Comparison of ENCODE assay signal across 21 cellular contexts in genomic region chr16:49277766-49278566, GRCh38. TPM values are rescaled to one million over a fixed set of nuclear protein-coding genes. Genes with fewer than 3 reads are reported as not detected.
DNase-seq lines count a peak whose midpoint lies in the region; ATAC-seq and TF ChIP-seq lines count a peak whose summit lies in the region.
"Had no signal": no experiment of that assay in that cellular context is flagged by ENCODE, and none has a peak within 500 bp of the region (broad histone marks: within the 10 kb centered on the region; RNA-seq: fewer than 3 reads in every experiment).

No MANE protein-coding gene starts in this region.

- CTCF ChIA-PET in WTC11 (lab: Charles Lee): interaction anchor here (3.3 kb wide), 1 partner anchor 72 kb away, joined by 22 read pairs; no protein-coding TSS in a partner anchor

- H3K27ac Mint-ChIP-seq in WTC11 (no peak overlapping the region), glutamatergic neuron (ENCODE audit: unreplicated experiment) (no peak overlapping the region)

- TF ChIP-seq CTCF in WTC11 (IDR thresholded peaks at IDR 0.05): no peak
- TF ChIP-seq CTCF in glutamatergic neuron (IDR thresholded peaks at IDR 0.05; ENCODE audit: partially characterized antibody, unreplicated experiment): no peak
- no peak for TF ChIP-seq CTCF in neural cell (IDR thresholded peaks at IDR 0.05; ENCODE audit: poor library complexity, severe bottlenecking)

- H3K27me3 Mint-ChIP-seq in WTC11 (ENCODE audit: low read depth): peaks cover 93% of the 10 kb centered on the region
- peaks cover 43% of the 10 kb centered on the region for H3K27me3 Mint-ChIP-seq in glutamatergic neuron (ENCODE audit: unreplicated experiment)

- H3K36me3 Mint-ChIP-seq in WTC11: no peaks in the 10 kb centered on the region
- H3K36me3 Mint-ChIP-seq in glutamatergic neuron (ENCODE audit: unreplicated experiment): peaks cover 6% of the 10 kb centered on the region

- H3K9ac ChIP-seq in neural cell (ENCODE audit: low read length): no peak overlapping the region

- H4K20me1 ChIP-seq in neural cell (ENCODE audit: insufficient read depth): no peaks in the 10 kb centered on the region

- H3K4me3 Mint-ChIP-seq in WTC11 (peak overlapping the region; percentile 65), glutamatergic neuron (ENCODE audit: unreplicated experiment) (peak overlapping the region; percentile 61)

- H3K9me3 Mint-ChIP-seq in WTC11: peaks cover under 1% of the 10 kb centered on the region
- H3K9me3 Mint-ChIP-seq in glutamatergic neuron (ENCODE audit: unreplicated experiment): peaks cover 30% of the 10 kb centered on the region

- H3K4me2 ChIP-seq in neural cell (ENCODE audit: low read length): no peak overlapping the region

- TF ChIP-seq RAD21 in neural cell (conservative IDR thresholded peaks at IDR 0.05): no peak

- H3K4me1 Mint-ChIP-seq in WTC11: peaks cover 72% of the 10 kb centered on the region
- peaks cover 27% of the 10 kb centered on the region for H3K4me1 Mint-ChIP-seq in glutamatergic neuron (ENCODE audit: low read depth, unreplicated experiment)

- no peak overlapping the region for H2AFZ ChIP-seq in neural cell (ENCODE audit: low read depth, low read length)

- no peaks in the 10 kb centered on the region for H3K36me3 ChIP-seq in neural cell (ENCODE audit: insufficient read depth, low read length)
- H3K36me3 ChIP-seq: adrenal gland, right lobe of liver had no signal

- TF ChIP-seq EP300 in neural cell (conservative IDR thresholded peaks at IDR 0.05; ENCODE audit: poor library complexity, severe bottlenecking): no peak

- no peak overlapping the region for H3K27ac ChIP-seq in neural cell (ENCODE audit: low read length)
- H3K27ac ChIP-seq: adrenal gland, right lobe of liver had no signal

- no peak for ATAC-seq in WTC11
- ATAC-seq: PC-3, right lobe of liver had no signal

- no peak overlapping the region for H3K4me3 ChIP-seq in neural cell (ENCODE audit: low read length)
- H3K4me3 ChIP-seq: adrenal gland, right lobe of liver had no signal

- H3K79me2 ChIP-seq in neural cell (replicated peaks; ENCODE audit: insufficient read depth, low read length): no peaks in the 10 kb centered on the region

- H3K9me3 ChIP-seq in neural cell (ENCODE audit: low read length): no peaks in the 10 kb centered on the region
- H3K9me3 ChIP-seq: adrenal gland, right lobe of liver had no signal

- DNase-seq in G401 (ENCODE audit: low spot score): peak; percentile 43
- DNase-seq in WTC11 (ENCODE audit: low spot score): peak; percentile 41
- peak; percentile 48 for DNase-seq in glutamatergic neuron
- no peak for DNase-seq in cortex of kidney (lab: John Stamatoyannopoulos, UW)
- no peak for DNase-seq in SIG-M5 (lab: John Stamatoyannopoulos, UW)
- DNase-seq in stimulated activated naive CD4-positive, alpha-beta T cell (lab: John Stamatoyannopoulos, UW): no peak
- no peak for DNase-seq in AML-193 (lab: John Stamatoyannopoulos, UW)
- DNase-seq: activated CD4-positive, alpha-beta T cell treated with anti-CD3 and anti-CD28 coated beads for 4 hours; adrenal gland; MV-4-11; NCI-H1694 treated with DMSO at 0.1 percent for 48 hours; NCI-H2227 treated with DMSO at 0.1 percent for 48 hours; NCI-H82; occipital lobe; PC-3; right lobe of liver; stimulated activated CD4-positive, alpha-beta T cell treated with anti-CD3 and anti-CD28 coated beads, Interleukin-15, amount 100 ng/mL, for 24 hours; T-helper 1 cell had no signal

- POLR2A ChIA-PET in WTC11 (lab: Charles Lee): no interaction called here

- H3F3A ChIP-seq in neural cell (ENCODE audit: insufficient read depth, low read length, poor library complexity, severe bottlenecking): no peaks in the 10 kb centered on the region

- H3K9me2 ChIP-seq in neural cell (ENCODE audit: insufficient read depth, low read length): no peaks in the 10 kb centered on the region

- in situ Hi-C loops in G401 (cut with HindIII; ENCODE audit: low sequenced_read_pairs): no loop called here

- peaks cover 89% of the 10 kb centered on the region for H3K27me3 ChIP-seq in neural cell (ENCODE audit: insufficient read depth, low read depth, low read length)

TF ChIP-seq in WTC11, 78 proteins besides CTCF, POLR2A, EP300 and RAD21 (continues in another document):
- TF ChIP-seq ZNF532 (CRISPR knock-in tag; IDR thresholded peaks at IDR 0.05; ENCODE audit: borderline replicate concordance) (no peak), MAX (CRISPR knock-in tag; IDR thresholded peaks at IDR 0.05) (no peak)

TF ChIP-seq in neural cell, 6 proteins besides CTCF, POLR2A, EP300 and RAD21:
- TF ChIP-seq POLR2AphosphoS5 (IDR thresholded peaks at IDR 0.05) (no peak), TAF1 (IDR thresholded peaks at IDR 0.05; ENCODE audit: low read depth) (no peak), SMC3 (conservative IDR thresholded peaks at IDR 0.05; ENCODE audit: poor library complexity) (no peak), EZH2 (IDR thresholded peaks at IDR 0.05; ENCODE audit: borderline replicate concordance, insufficient read depth, low read length, poor library complexity, severe bottlenecking) (peak; percentile 68), MXI1 (conservative IDR thresholded peaks at IDR 0.05; ENCODE audit: poor library complexity, severe bottlenecking) (no peak)
TF ChIP-seq in neural cell: peak in this region for 1.

RNA-seq across cellular contexts. Expression of gene CBLN1, which starts 3.7 kb away (rescaled TPM):
- total RNA-seq in G401 (2014; rRNA removed; shearing (Covaris generic)): 0.44 TPM in 1 of 2 replicates, not detected in the other
- total RNA-seq in WTC11 (2021) (3.7 to 5.6 TPM (median 4.2 TPM) in 3 replicates), glutamatergic neuron (ENCODE audit: unreplicated experiment) (21.7 TPM)
- polyA plus RNA-seq in neural cell: 7.7 and 10.5 TPM in 2 replicates
- 5.1 and 6.7 TPM in 2 replicates for polyA minus RNA-seq in neural cell
- total RNA-seq: epithelial cell of proximal tubule had no signal
- polyA plus RNA-seq: AG04450 had no signal

Comparison
In these comparisons a context has a peak if more than half of its experiments do, and no peak if none do; other contexts are left out.
1. DNase-seq: peak in G401 (single experiment), WTC11 (single experiment) and glutamatergic neuron (single experiment); none in cortex of kidney (single experiment), SIG-M5 (single experiment), stimulated activated naive CD4-positive, alpha-beta T cell (0 of 6) and AML-193 (0 of 2).